8 cellular contexts compared by ENCODE assay signal in genomic region chr2:70686577-70687460, GRCh38.
DNase-seq lines count a peak whose midpoint lies in the region; ATAC-seq and TF ChIP-seq lines count a peak whose summit lies in the region.

No MANE protein-coding gene starts in this region.

- no peaks in the 10 kb centered on the region for H3K9me3 Mint-ChIP-seq in brain

- H3K27me3 Mint-ChIP-seq in brain, result peaks cover 3% of the 10 kb centered on the region

- peak; percentile 3 for DNase-seq in DMS153 (lab: John Stamatoyannopoulos, UW)
- DNase-seq in DMS153 treated with DMSO at 0.1 percent for 48 hours (lab: John Stamatoyannopoulos, UW; ENCODE audit: unreplicated experiment), result no peak
- peak; percentile 72 for DNase-seq in HEK293T (ENCODE audit: extremely low spot score)
- peak; percentile 97 for DNase-seq in NOMO-1 treated with DMSO at 0.1 percent for 48 hours (lab: John Stamatoyannopoulos, UW; ENCODE audit: unreplicated experiment)
- no peak for DNase-seq in lower lobe of right lung
- no peak for DNase-seq in NCI-H1092 (lab: John Stamatoyannopoulos, UW)
- no peak for DNase-seq in effector memory CD4-positive, alpha-beta T cell

- peak overlapping the region; percentile 24 to 97 (median 80) for H3K27ac Mint-ChIP-seq in brain

- no peaks in the 10 kb centered on the region for H3K9me3 ChIP-seq in lower lobe of right lung
- no peaks in the 10 kb centered on the region for H3K9me3 ChIP-seq in effector memory CD4-positive, alpha-beta T cell (ENCODE audit: control insufficient read depth, low read length)

- no peak overlapping the region for H3K4me3 Mint-ChIP-seq in brain

- H3K4me1 Mint-ChIP-seq in brain, result peaks cover 29% of the 10 kb centered on the region

- H3K36me3 ChIP-seq in lower lobe of right lung, result no peaks in the 10 kb centered on the region
- no peaks in the 10 kb centered on the region for H3K36me3 ChIP-seq in effector memory CD4-positive, alpha-beta T cell (ENCODE audit: control insufficient read depth, insufficient read depth, low read length)

- no peaks in the 10 kb centered on the region for H3K4me1 ChIP-seq in lower lobe of right lung
- no peaks in the 10 kb centered on the region for H3K4me1 ChIP-seq in effector memory CD4-positive, alpha-beta T cell (ENCODE audit: control insufficient read depth, insufficient read depth, low read length, poor library complexity, severe bottlenecking)

- intact Hi-C loops in lower lobe of right lung (cut with DNase I), result no loop called here

- no peaks in the 10 kb centered on the region for H3K27me3 ChIP-seq in lower lobe of right lung (ENCODE audit: low read depth)
- H3K27me3 ChIP-seq in effector memory CD4-positive, alpha-beta T cell (replicated peaks; ENCODE audit: control insufficient read depth, insufficient read depth, low read length, poor library complexity, severe bottlenecking), result no peaks in the 10 kb centered on the region

- ATAC-seq in lower lobe of right lung, result peak; percentile 40

- H3K36me3 Mint-ChIP-seq in brain, result peaks cover 65% of the 10 kb centered on the region

- POLR2A ChIA-PET in HEK293T (lab: Yijun Ruan, JAX), result interaction anchor here (1.2 kb wide), 1 partner anchor 81 kb away, joined by 5 read pairs; the partner anchor contains the start of gene ADD2

- no peak overlapping the region for H3K4me3 ChIP-seq in lower lobe of right lung
- no peak overlapping the region for H3K4me3 ChIP-seq in effector memory CD4-positive, alpha-beta T cell (ENCODE audit: insufficient read depth, low read depth, low read length, poor library complexity, severe bottlenecking)

- TF ChIP-seq CTCF in brain (conservative IDR thresholded peaks at IDR 0.05), result peak; percentile 51 to 58
- peak; percentile 13 for TF ChIP-seq CTCF in lower lobe of right lung (IDR thresholded peaks at IDR 0.05)

- no peak overlapping the region for H3K27ac ChIP-seq in lower lobe of right lung
- no peak overlapping the region for H3K27ac ChIP-seq in effector memory CD4-positive, alpha-beta T cell (ENCODE audit: insufficient read depth, low read length, poor library complexity, severe bottlenecking)

- CTCF ChIA-PET in HEK293T (lab: Yijun Ruan, JAX), result interaction anchor here (0.6 to 1.3 kb wide), 4 partner anchors 14 to 82 kb away, joined by 3 to 4 read pairs (median 4); partner anchors contain the start of gene ADD2

TF ChIP-seq in HEK293T, 16 proteins besides CTCF, POLR2A, EP300 and RAD21:
- no peak for TF ChIP-seq L3MBTL2 (conservative IDR thresholded peaks at IDR 0.05)
- TF ChIP-seq ARNT (IDR thresholded peaks at IDR 0.05), result no peak
- TF ChIP-seq SP1 (IDR thresholded peaks at IDR 0.05), result no peak
- TF ChIP-seq CTBP1 (IDR thresholded peaks at IDR 0.05; ENCODE audit: borderline replicate concordance), result no peak

Comparison
In these comparisons a context has a peak if more than half of its experiments do, and no peak if none do; other contexts are left out.
1. DNase-seq: peak in DMS153 (single experiment), HEK293T (single experiment) and NOMO-1 treated with DMSO at 0.1 percent for 48 hours (single experiment); none in DMS153 treated with DMSO at 0.1 percent for 48 hours (single experiment), lower lobe of right lung (single experiment), NCI-H1092 (single experiment) and effector memory CD4-positive, alpha-beta T cell (0 of 3).